ENCODE assay signal across 9 cellular contexts in genomic region chr6:35140991-35141720, GRCh38. TPM values are rescaled to one million over a fixed set of nuclear protein-coding genes. Genes with fewer than 3 reads are reported as not detected.
DNase-seq lines count a peak whose midpoint lies in the region; ATAC-seq and TF ChIP-seq lines count a peak whose summit lies in the region.
"Had no signal": no experiment of that assay in that cellular context is flagged by ENCODE, and none has a peak within 500 bp of the region (broad histone marks: within the 10 kb centered on the region; RNA-seq: fewer than 3 reads in every experiment).

Gene TCP11 (minus strand): TSS chr6:35141339. CDS start chr6:35140870, 469 bp downstream.

- H3K36me3 ChIP-seq in neuron (ENCODE audit: insufficient read depth, low read length) (no peaks in the 10 kb centered on the region), uterus (no peaks in the 10 kb centered on the region)

- intact Hi-C loops in uterus (cut with DNase I; ENCODE audit: low total_unique reads): loop anchor here (10.0 kb wide), 1 partner anchor 156 kb away; no protein-coding TSS in a partner anchor

- H3K4me1 ChIP-seq in neuron (ENCODE audit: insufficient read depth, low read length) (peaks cover 11% of the 10 kb centered on the region), uterus (no peaks in the 10 kb centered on the region)

- peak; percentile 44 for DNase-seq in AG20443 (ENCODE audit: low spot score)
- DNase-seq in ecto neural progenitor cell (ENCODE audit: low spot score): peak; percentile 52
- DNase-seq in NCI-H226: no peak
- DNase-seq in uterus: no peak
- no peak for DNase-seq in NCI-H1436 treated with DMSO at 0.1 percent for 48 hours (lab: John Stamatoyannopoulos, UW)

- H3K4me3 ChIP-seq in neuron (ENCODE audit: low read length): no peak within 1 kb of the TSS
- no peak within 1 kb of the TSS for H3K4me3 ChIP-seq in uterus

- peak; percentile 41 to 55 for ATAC-seq in activated CD4-positive, CD25-positive, alpha-beta regulatory T cell treated with anti-CD3 and anti-CD28 coated beads, Interleukin-2, amount 50 U/mL, for 24 hours
- ATAC-seq in HG03135 (IDR thresholded peaks at IDR 0.05; ENCODE audit: unreplicated experiment): no peak

- H3K9me3 ChIP-seq in neuron (ENCODE audit: low read length) (no peaks in the 10 kb centered on the region), uterus (no peaks in the 10 kb centered on the region)

- H3K27me3 ChIP-seq in neuron (ENCODE audit: insufficient read depth, low read length) (no peaks in the 10 kb centered on the region), uterus (no peaks in the 10 kb centered on the region)

- H2AFZ ChIP-seq in neuron (ENCODE audit: low read depth, low read length): peak within 1 kb of the TSS; percentile 59

- no peak for TF ChIP-seq CTCF in uterus (IDR thresholded peaks at IDR 0.05)

- no peak within 1 kb of the TSS for H3K27ac ChIP-seq in uterus

- no peak for TF ChIP-seq POLR2A in uterus (IDR thresholded peaks at IDR 0.05)

RNA-seq across cellular contexts. Expression of gene TCP11, which starts in this region (rescaled TPM):
- total RNA-seq in uterus: 1 to 10 TPM in 1 of 4 donors, not detected in 3; 1.8 TPM
- total RNA-seq: RPMI7951 had no signal

Comparison
In these comparisons a context has a peak if more than half of its experiments do, and no peak if none do; other contexts are left out.
1. DNase-seq: peak in AG20443 (single experiment) and ecto neural progenitor cell (single experiment); none in NCI-H226 (single experiment), uterus (0 of 2) and NCI-H1436 treated with DMSO at 0.1 percent for 48 hours (single experiment).